Comparison of ENCODE assay signal across 16 cellular contexts in genomic region chr3:155747867-155748266, GRCh38. TPM values are rescaled to one million over a fixed set of nuclear protein-coding genes. Genes with fewer than 3 reads are reported as not detected.
A peak's percentile ranks its signal among the peaks of the same experiment; 100 is the strongest.
DNase-seq lines count a peak whose midpoint lies in the region; TF ChIP-seq lines count a peak whose summit lies in the region.
"Had no signal": no experiment of that assay in that cellular context is flagged by ENCODE, and none has a peak within 500 bp of the region (broad histone marks: within the 10 kb centered on the region; RNA-seq: fewer than 3 reads in every experiment).

No MANE protein-coding gene starts in this region.

- intact Hi-C loops in breast epithelium (cut with DNase I; ENCODE audit: low total_unique reads): no loop called here

- peak overlapping the region; percentile 62 for H3K4me2 ChIP-seq in neural cell (ENCODE audit: low read length)
- H3K4me2 ChIP-seq: BLaER1 treated with 17β-estradiol and CSF1 and Interleukin-3, amounts not matched to agents 10 nM and 100 nM had no signal

- CTCF ChIA-PET in HEK293 (lab: Yijun Ruan, JAX): no interaction called here

- peak overlapping the region; percentile 36 for H3K9ac ChIP-seq in neural cell (ENCODE audit: low read length)
- H3K9ac ChIP-seq: BLaER1 treated with 17β-estradiol and CSF1 and Interleukin-3, amounts not matched to agents 10 nM and 100 nM had no signal

- no peak for TF ChIP-seq RAD21 in neural cell (conservative IDR thresholded peaks at IDR 0.05)

- WGBS in ectodermal cell, 2 experiments: 61 to 72% methylated on average over 3 of the region's 3 CpGs

- POLR2A ChIA-PET in HEK293 (lab: Yijun Ruan, JAX): no interaction called here

- H3K9me3 ChIP-seq in HEK293 (ENCODE audit: control insufficient read depth, insufficient read depth, low read depth, low read length) (no peaks in the 10 kb centered on the region), ectodermal cell (ENCODE audit: control insufficient read depth, low read length) (no peaks in the 10 kb centered on the region), neural cell (ENCODE audit: low read length) (no peaks in the 10 kb centered on the region), breast epithelium (no peaks in the 10 kb centered on the region)
- H3K9me3 ChIP-seq: BLaER1 treated with 17β-estradiol and CSF1 and Interleukin-3, amounts not matched to agents 10 nM and 100 nM had no signal

- DNase-seq in DMS 273 (lab: John Stamatoyannopoulos, UW; ENCODE audit: unreplicated experiment) (peak; percentile 76), DMS 273 treated with DMSO at 0.1 percent for 48 hours (lab: John Stamatoyannopoulos, UW) (no peak), breast epithelium (ENCODE audit: low spot score in 2 of 2) (no peak), NCI-H2107 treated with DMSO at 0.1 percent for 48 hours (lab: John Stamatoyannopoulos, UW; ENCODE audit: unreplicated experiment) (no peak)
- no peak for DNase-seq in activated CD4-positive, alpha-beta T cell treated with anti-CD3 and anti-CD28 coated beads, Interleukin-2, amount 50 U/mL, for 48 hours
- DNase-seq: H7, MV-4-11, NCI-H1436 treated with DMSO at 0.1 percent for 48 hours, NCI-H2171, PC-9 had no signal

- H3K9me2 ChIP-seq in neural cell (ENCODE audit: insufficient read depth, low read length): no peaks in the 10 kb centered on the region

- no peak for TF ChIP-seq POLR2A in breast epithelium (IDR thresholded peaks at IDR 0.05)

- peak overlapping the region; percentile 30 for H2AFZ ChIP-seq in neural cell (ENCODE audit: low read depth, low read length)

- TF ChIP-seq CTCF in HEK293 (tag by site-specific recombination; IDR thresholded peaks at IDR 0.05): no peak
- TF ChIP-seq CTCF in neural cell (IDR thresholded peaks at IDR 0.05; ENCODE audit: poor library complexity, severe bottlenecking): no peak
- TF ChIP-seq CTCF in breast epithelium (IDR thresholded peaks at IDR 0.05): no peak

- H3K27me3 ChIP-seq in ectodermal cell (ENCODE audit: control insufficient read depth, insufficient read depth, low read length, poor library complexity, severe bottlenecking): no peaks in the 10 kb centered on the region
- no peaks in the 10 kb centered on the region for H3K27me3 ChIP-seq in neural cell (ENCODE audit: insufficient read depth, low read depth, low read length)
- no peaks in the 10 kb centered on the region for H3K27me3 ChIP-seq in breast epithelium

- peaks cover 16% of the 10 kb centered on the region for H3K4me1 ChIP-seq in HEK293 (ENCODE audit: control insufficient read depth, insufficient read depth, low read length)
- H3K4me1 ChIP-seq in ectodermal cell (ENCODE audit: control insufficient read depth, insufficient read depth, low read length): peaks cover 57% of the 10 kb centered on the region
- no peaks in the 10 kb centered on the region for H3K4me1 ChIP-seq in breast epithelium

- H3K27ac ChIP-seq in HEK293 (ENCODE audit: extremely low read depth, low read depth, low read length) (no peak overlapping the region), ectodermal cell (ENCODE audit: insufficient read depth, low read depth, low read length, poor library complexity, severe bottlenecking) (peak overlapping the region; percentile 96), neural cell (ENCODE audit: low read length) (peak overlapping the region; percentile 77), breast epithelium (no peak overlapping the region)
- H3K27ac ChIP-seq: 22Rv1; BLaER1 treated with 17β-estradiol and CSF1 and Interleukin-3, amounts not matched to agents 10 nM and 100 nM had no signal

- no peaks in the 10 kb centered on the region for H4K20me1 ChIP-seq in neural cell (ENCODE audit: insufficient read depth)

- H3K79me2 ChIP-seq in neural cell (replicated peaks; ENCODE audit: insufficient read depth, low read length): peaks cover 14% of the 10 kb centered on the region

- H3F3A ChIP-seq in neural cell (ENCODE audit: insufficient read depth, low read length, poor library complexity, severe bottlenecking): peaks cover 6% of the 10 kb centered on the region

- peak; percentile 55 for TF ChIP-seq EP300 in neural cell (conservative IDR thresholded peaks at IDR 0.05; ENCODE audit: poor library complexity, severe bottlenecking)

- no peak overlapping the region for H3K4me3 ChIP-seq in HEK293 (ENCODE audit: low read depth, low read length)
- H3K4me3 ChIP-seq in ectodermal cell (ENCODE audit: insufficient read depth, low read depth, low read length): no peak overlapping the region
- H3K4me3 ChIP-seq in neural cell (ENCODE audit: low read length): peak overlapping the region; percentile 55
- H3K4me3 ChIP-seq in breast epithelium: no peak overlapping the region
- H3K4me3 ChIP-seq: BLaER1 treated with 17β-estradiol and CSF1 and Interleukin-3, amounts not matched to agents 10 nM and 100 nM; PC-9 had no signal

- H3K36me3 ChIP-seq in HEK293 (ENCODE audit: control insufficient read depth in 2 of 2, insufficient read depth in 1 of 2, low read length in 2 of 2) (no peaks in the 10 kb centered on the region), ectodermal cell (ENCODE audit: control insufficient read depth, insufficient read depth, low read length) (no peaks in the 10 kb centered on the region), neural cell (ENCODE audit: insufficient read depth, low read length) (no peaks in the 10 kb centered on the region), breast epithelium (no peaks in the 10 kb centered on the region)
- H3K36me3 ChIP-seq: BLaER1 treated with 17β-estradiol and CSF1 and Interleukin-3, amounts not matched to agents 10 nM and 100 nM had no signal

TF ChIP-seq in HEK293, 187 proteins besides CTCF, POLR2A, EP300 and RAD21:
- TF ChIP-seq ZNF521 (tag by site-specific recombination; IDR thresholded peaks at IDR 0.05) (no peak), ZBTB17 (tag by site-specific recombination; IDR thresholded peaks at IDR 0.05) (peak; percentile 67), ZNF335 (tag by site-specific recombination; conservative IDR thresholded peaks at IDR 0.05) (peak; percentile 28; the same call in 1 of the 2 replicates)

TF ChIP-seq in neural cell, 6 proteins besides CTCF, POLR2A, EP300 and RAD21:
- TF ChIP-seq, protein P1, sequence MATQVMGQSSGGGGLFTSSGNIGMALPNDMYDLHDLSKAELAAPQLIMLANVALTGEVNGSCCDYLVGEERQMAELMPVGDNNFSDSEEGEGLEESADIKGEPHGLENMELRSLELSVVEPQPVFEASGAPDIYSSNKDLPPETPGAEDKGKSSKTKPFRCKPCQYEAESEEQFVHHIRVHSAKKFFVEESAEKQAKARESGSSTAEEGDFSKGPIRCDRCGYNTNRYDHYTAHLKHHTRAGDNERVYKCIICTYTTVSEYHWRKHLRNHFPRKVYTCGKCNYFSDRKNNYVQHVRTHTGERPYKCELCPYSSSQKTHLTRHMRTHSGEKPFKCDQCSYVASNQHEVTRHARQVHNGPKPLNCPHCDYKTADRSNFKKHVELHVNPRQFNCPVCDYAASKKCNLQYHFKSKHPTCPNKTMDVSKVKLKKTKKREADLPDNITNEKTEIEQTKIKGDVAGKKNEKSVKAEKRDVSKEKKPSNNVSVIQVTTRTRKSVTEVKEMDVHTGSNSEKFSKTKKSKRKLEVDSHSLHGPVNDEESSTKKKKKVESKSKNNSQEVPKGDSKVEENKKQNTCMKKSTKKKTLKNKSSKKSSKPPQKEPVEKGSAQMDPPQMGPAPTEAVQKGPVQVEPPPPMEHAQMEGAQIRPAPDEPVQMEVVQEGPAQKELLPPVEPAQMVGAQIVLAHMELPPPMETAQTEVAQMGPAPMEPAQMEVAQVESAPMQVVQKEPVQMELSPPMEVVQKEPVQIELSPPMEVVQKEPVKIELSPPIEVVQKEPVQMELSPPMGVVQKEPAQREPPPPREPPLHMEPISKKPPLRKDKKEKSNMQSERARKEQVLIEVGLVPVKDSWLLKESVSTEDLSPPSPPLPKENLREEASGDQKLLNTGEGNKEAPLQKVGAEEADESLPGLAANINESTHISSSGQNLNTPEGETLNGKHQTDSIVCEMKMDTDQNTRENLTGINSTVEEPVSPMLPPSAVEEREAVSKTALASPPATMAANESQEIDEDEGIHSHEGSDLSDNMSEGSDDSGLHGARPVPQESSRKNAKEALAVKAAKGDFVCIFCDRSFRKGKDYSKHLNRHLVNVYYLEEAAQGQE (IDR thresholded peaks at IDR 0.05; ENCODE audit: borderline replicate concordance): peak; percentile 41
- no peak for TF ChIP-seq EZH2 (IDR thresholded peaks at IDR 0.05; ENCODE audit: borderline replicate concordance, insufficient read depth, low read length, poor library complexity, severe bottlenecking)
- no peak for TF ChIP-seq TAF1 (IDR thresholded peaks at IDR 0.05; ENCODE audit: low read depth)
- peak; percentile 15 for TF ChIP-seq SMC3 (conservative IDR thresholded peaks at IDR 0.05; ENCODE audit: poor library complexity)
- TF ChIP-seq POLR2AphosphoS5 (IDR thresholded peaks at IDR 0.05): peak; percentile 31
- TF ChIP-seq MXI1 (conservative IDR thresholded peaks at IDR 0.05; ENCODE audit: poor library complexity, severe bottlenecking): no peak

RNA-seq across cellular contexts. Expression of gene PLCH1, which starts 3.0 kb away (rescaled TPM):
- polyA plus RNA-seq in ectodermal cell (2013, experiment 1 of 4): 26.1 TPM
- 34.1 TPM for polyA plus RNA-seq in ectodermal cell (2013, experiment 2 of 4)
- polyA plus RNA-seq in ectodermal cell (2013, experiment 3 of 4): 22.6 TPM
- polyA plus RNA-seq in ectodermal cell (2013, experiment 4 of 4): 30.4 TPM
- polyA plus RNA-seq in neural cell: 12.1 and 13.5 TPM in 2 replicates
- polyA minus RNA-seq in neural cell: 50.9 and 54.8 TPM in 2 replicates
- total RNA-seq in breast epithelium: 1 to 10 TPM in 2 of 3 donors, not detected in 1; 2.0 to 3.4 TPM
- polyA plus RNA-seq: IgD-negative memory B cell had no signal

RNA-seq across cellular contexts. Expression of gene C3orf33, which starts 58.2 kb away (rescaled TPM):
- polyA plus RNA-seq in ectodermal cell (2013, experiment 1 of 4): 7.3 TPM
- polyA plus RNA-seq in ectodermal cell (2013, experiment 2 of 4): 7.3 TPM
- polyA plus RNA-seq in ectodermal cell (2013, experiment 3 of 4): 7.7 TPM
- 6.8 TPM for polyA plus RNA-seq in ectodermal cell (2013, experiment 4 of 4)
- polyA plus RNA-seq in neural cell: 9.0 and 9.8 TPM in 2 replicates
- polyA minus RNA-seq in neural cell: 9.5 TPM in 2 replicates
- 1 to 10 TPM; 3.0 to 6.3 (median 5.6) TPM for total RNA-seq in breast epithelium

Comparison
In these comparisons a context has a peak if more than half of its experiments do, and no peak if none do; other contexts are left out.
1. H3K27ac ChIP-seq: peak in ectodermal cell (single experiment) and neural cell (single experiment); none in HEK293 (single experiment) and breast epithelium (0 of 2).